1 cellular context compared by ENCODE assay signal in the genomic region with DNA sequence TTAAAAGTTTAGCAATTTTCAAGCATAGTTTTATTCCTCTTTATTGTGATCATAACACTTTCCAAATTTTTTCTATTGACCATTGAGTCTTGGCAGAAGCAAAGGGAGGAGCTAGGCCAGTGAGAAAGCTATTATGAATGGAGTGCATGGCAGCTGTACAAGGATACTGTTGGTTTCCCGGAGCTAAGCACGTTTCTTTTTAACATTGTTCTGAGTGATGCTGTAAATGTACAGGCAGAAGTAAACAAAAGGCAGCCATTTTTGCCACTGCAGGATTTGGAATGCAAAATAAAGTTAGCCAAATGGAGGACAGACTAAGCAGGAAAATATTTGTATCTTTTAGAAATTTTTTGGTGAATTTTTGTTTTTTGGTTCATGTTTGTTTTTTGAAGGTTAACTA.
TF ChIP-seq lines count a peak whose summit lies in the region.

No MANE protein-coding gene starts in this region.

TF ChIP-seq in endothelial cell of umbilical vein, 7 proteins besides CTCF, POLR2A, EP300 and RAD21 (continued from another document):
- TF ChIP-seq GATA2 (IDR thresholded peaks at IDR 0.05; ENCODE audit: insufficient read depth, insufficient read length, low read depth, low read length) = no peak
- no peak for TF ChIP-seq FOS (IDR thresholded peaks at IDR 0.05; ENCODE audit: borderline replicate concordance, insufficient read depth, low read length)
- TF ChIP-seq, protein P1, sequence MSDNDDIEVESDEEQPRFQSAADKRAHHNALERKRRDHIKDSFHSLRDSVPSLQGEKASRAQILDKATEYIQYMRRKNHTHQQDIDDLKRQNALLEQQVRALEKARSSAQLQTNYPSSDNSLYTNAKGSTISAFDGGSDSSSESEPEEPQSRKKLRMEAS (IDR thresholded peaks at IDR 0.05; ENCODE audit: insufficient read depth, insufficient read length) = no peak
- no peak for TF ChIP-seq JUN (IDR thresholded peaks at IDR 0.05; ENCODE audit: borderline replicate concordance, insufficient read depth, insufficient read length, low read depth)
- no peak for TF ChIP-seq EZH2 (IDR thresholded peaks at IDR 0.05; ENCODE audit: borderline replicate concordance, low read depth, low read length, severe bottlenecking)
TF ChIP-seq in endothelial cell of umbilical vein: peak in this region for 0.
